Comparison of ENCODE assay signal across 25 cellular contexts in the genomic region with DNA sequence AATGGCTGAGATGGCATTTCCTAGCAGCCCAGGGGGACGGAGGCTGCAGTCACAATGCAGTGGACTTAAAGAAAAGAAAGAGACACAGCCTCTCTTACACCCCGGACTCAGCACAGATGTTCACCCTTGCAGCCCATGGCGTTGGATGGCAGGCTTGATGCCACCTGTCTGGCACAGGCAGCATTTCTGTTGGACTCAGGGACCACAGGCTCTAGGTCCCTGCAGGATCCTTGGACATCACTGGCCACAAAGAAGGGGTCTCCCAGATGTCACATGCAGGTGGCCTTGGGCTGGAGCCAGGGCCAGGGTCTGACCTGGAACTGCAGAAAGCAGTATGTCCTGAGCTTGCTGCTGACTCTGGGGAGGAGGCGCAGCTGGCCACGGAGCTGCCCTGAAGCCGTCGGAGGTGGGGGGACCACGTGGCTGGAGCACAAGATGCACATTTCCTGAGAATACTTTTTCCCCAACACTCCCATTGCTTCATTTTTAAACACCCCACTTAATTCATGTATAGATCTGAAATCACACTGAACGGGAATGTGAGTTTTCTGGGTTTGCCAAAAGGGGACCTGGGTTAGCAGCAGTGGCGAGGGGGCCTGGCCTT.
"Had no signal": no experiment of that assay in that cellular context is flagged by ENCODE, and none has a peak within 500 bp of the region (broad histone marks: within the 10 kb centered on the region; RNA-seq: fewer than 3 reads in every experiment).

No MANE protein-coding gene starts in this region.

- H3K4me3 ChIP-seq: lower lobe of right lung, ovary, prostate gland, sigmoid colon, spleen, tibial nerve, uterus had no signal

- H3K9me3 ChIP-seq: lower lobe of right lung, neutrophil, ovary, prostate gland, sigmoid colon, spleen, tibial nerve, uterus had no signal

- H3K27me3 ChIP-seq: neutrophil, ovary, sigmoid colon, tibial nerve, uterus had no signal

- H3K4me1 ChIP-seq: lower lobe of right lung, prostate gland, sigmoid colon, spleen, tibial nerve, uterus had no signal

- DNase-seq: hippocampal formation; kidney glomerular epithelial cell; left cardiac atrium; left ventricle myocardium superior; lower lobe of right lung; mammary epithelial cell; mesenchymal stem cell; naive B cell; occipital lobe; ovary; retina; right cardiac atrium; sigmoid colon; small intestine; spleen; stimulated activated CD4-positive, alpha-beta T cell treated with anti-CD3 and anti-CD28 coated beads, Interleukin-4, amount 100 ng/mL, for 24 hours; stimulated activated naive CD4-positive, alpha-beta T cell treated with Interleukin-2 at 50 U/mL for 16 hours; stimulated activated naive CD8-positive, alpha-beta T cell treated with anti-CD3 and anti-CD28 coated beads, Interleukin-15, amount 100 ng/mL, for 72 hours; substantia nigra; uterus had no signal

- FAIRE-seq: keratinocyte, small intestine had no signal

- H3K36me3 ChIP-seq: lower lobe of right lung, neutrophil, ovary, prostate gland, sigmoid colon, spleen, tibial nerve, uterus had no signal

- H3K27ac ChIP-seq: lower lobe of right lung, neutrophil, ovary, prostate gland, sigmoid colon, spleen, tibial nerve, uterus had no signal

- ATAC-seq: left cardiac atrium; left ventricle myocardium superior; lower lobe of right lung; right cardiac atrium; stimulated activated effector memory CD8-positive, alpha-beta T cell treated with anti-CD3 and anti-CD28 coated beads, Interleukin-12 subunit alpha, Interleukin-12 subunit beta, amount 100 ng/mL, for 72 hours; stimulated activated naive CD8-positive, alpha-beta T cell treated with anti-CD3 and anti-CD28 coated beads, Interleukin-15, amount 100 ng/mL, for 72 hours had no signal
